ENCODE assay signal across 8 cellular contexts in the genomic region with DNA sequence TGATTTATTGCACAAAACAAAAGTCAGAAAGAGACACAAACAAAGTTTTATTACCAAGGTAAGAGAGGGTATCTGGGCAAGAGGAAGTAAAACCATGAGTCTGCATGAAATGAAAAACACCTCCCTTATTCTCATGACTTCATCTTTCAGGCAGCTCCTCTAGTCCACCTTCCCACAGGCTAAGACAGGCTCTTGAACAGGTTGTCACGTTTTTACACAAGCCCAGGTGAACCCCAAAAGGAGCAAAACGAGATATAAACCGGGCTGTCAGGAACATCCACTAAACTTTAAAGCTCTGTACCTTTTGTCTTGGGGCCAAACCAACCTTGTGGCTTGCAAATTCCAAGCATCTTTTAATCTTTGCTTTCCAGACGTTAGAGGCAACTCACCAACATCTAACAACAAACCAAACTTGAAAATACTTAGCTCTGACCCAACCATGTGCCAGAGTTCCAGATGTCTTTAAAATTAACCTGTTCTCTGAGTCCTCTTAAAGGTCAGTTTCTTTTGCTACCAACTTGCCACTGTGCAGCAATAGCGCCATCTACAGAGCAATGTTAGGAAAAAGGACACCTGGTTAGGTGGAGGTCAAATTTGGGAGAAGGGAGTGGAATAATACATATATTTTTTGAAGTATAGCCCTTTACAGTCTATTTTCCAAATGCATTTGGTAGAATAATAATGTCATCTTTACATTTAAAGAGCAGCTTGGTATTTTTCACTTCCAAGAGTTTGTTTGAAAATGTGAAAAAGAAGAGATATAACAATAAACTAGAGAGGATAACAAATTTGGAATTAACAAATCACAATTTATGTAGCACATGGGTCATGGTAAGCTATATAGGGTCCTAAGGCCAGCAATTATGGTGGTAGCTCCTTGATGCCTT.
DNase-seq lines count a peak whose midpoint lies in the region; ATAC-seq and TF ChIP-seq lines count a peak whose summit lies in the region.

No MANE protein-coding gene starts in this region.

- H3K9me3 ChIP-seq in gastroesophageal sphincter = no peaks in the 10 kb centered on the region

- no peak for TF ChIP-seq EP300 in gastroesophageal sphincter (IDR thresholded peaks at IDR 0.05)

- no peaks in the 10 kb centered on the region for H3K4me1 ChIP-seq in gastroesophageal sphincter

- no peak for TF ChIP-seq POLR2A in gastroesophageal sphincter (IDR thresholded peaks at IDR 0.05)

- no peaks in the 10 kb centered on the region for H3K36me3 ChIP-seq in gastroesophageal sphincter

- H3K4me3 ChIP-seq in AG09309 (ENCODE audit: control insufficient read depth, low read depth, low read length) (no peak overlapping the region), gastroesophageal sphincter (no peak overlapping the region)

- H3K27me3 ChIP-seq in gastroesophageal sphincter = no peaks in the 10 kb centered on the region

- WGBS in gastroesophageal sphincter (ENCODE audit: low coverage in 1 of 2), 2 donors = 27% methylated on average over 5 of the region's 5 CpGs

- in situ Hi-C loops in GM13977 (cut with MboI; ENCODE audit: low pct_unique_long_range_greater_than_20kb, low sequenced_read_pairs, unreplicated experiment) = no loop called here

- DNase-seq in AG09309 (ENCODE audit: low read depth) = peak; percentile 16
- DNase-seq in GM13977 (ENCODE audit: low spot score) = peak; percentile 41
- peak; percentile 68 for DNase-seq in NAMALWA (ENCODE audit: low spot score)
- DNase-seq in activated CD4-positive, alpha-beta T cell treated with anti-CD3 and anti-CD28 coated beads for 4 hours = peak; percentile 26 to 45
- peak; percentile 60 for DNase-seq in fibroblast of peridontal ligament (ENCODE audit: extremely low read depth)
- peak; percentile 7 to 60 (median 21) for DNase-seq in stimulated activated CD4-positive, alpha-beta T cell treated with anti-CD3 and anti-CD28 coated beads, Interleukin-12 subunit alpha, Interleukin-12 subunit beta, amount 100 ng/mL, for 48 hours (ENCODE audit: low read depth in 2 of 3, low spot score in 1 of 3)

- no peak overlapping the region for H3K27ac ChIP-seq in gastroesophageal sphincter

- ATAC-seq in HG02642 (IDR thresholded peaks at IDR 0.05; ENCODE audit: poor library complexity, unreplicated experiment) (peak; percentile 92), gastroesophageal sphincter (no peak)

- TF ChIP-seq CTCF in AG09309 (IDR thresholded peaks at IDR 0.05; ENCODE audit: control insufficient read depth, insufficient read depth, low read depth, low read length, missing control alignments) (peak; percentile 79), GM13977 (IDR thresholded peaks at IDR 0.05; ENCODE audit: extremely low read depth, insufficient read depth, missing control alignments) (peak; percentile 82), gastroesophageal sphincter (IDR thresholded peaks at IDR 0.05) (peak in 1 of 4 experiments; percentile 8)

Comparison
In these comparisons a context has a peak if more than half of its experiments do, and no peak if none do; other contexts are left out.
1. DNase-seq: peak in every context shown above with its lines; median percentile 68 in NAMALWA; 60 in fibroblast of peridontal ligament; 41 in GM13977; 36 in activated CD4-positive, alpha-beta T cell treated with anti-CD3 and anti-CD28 coated beads for 4 hours; 21 in stimulated activated CD4-positive, alpha-beta T cell treated with anti-CD3 and anti-CD28 coated beads, Interleukin-12 subunit alpha, Interleukin-12 subunit beta, amount 100 ng/mL, for 48 hours; 16 in AG09309.